In the genomic region with DNA sequence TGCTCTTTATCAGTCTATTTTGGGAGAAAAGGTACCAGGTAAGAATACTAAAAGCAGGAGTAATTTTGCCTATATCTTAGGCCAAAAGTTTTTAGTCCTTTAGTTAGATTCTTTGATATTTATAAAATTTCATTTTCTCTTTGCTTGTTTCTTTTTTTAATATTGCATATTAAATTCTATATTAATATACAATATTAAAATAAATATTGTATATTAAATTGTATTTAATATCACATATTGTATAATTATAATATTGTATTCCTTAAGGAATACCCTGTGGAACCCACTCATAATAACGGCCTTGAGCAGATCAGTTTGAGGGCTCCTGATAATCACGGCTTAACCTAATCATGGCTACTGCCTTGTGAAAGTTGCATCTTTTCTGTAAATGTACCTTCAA, we compare ENCODE assay signal across 1 cellular context.
TF ChIP-seq lines count a peak whose summit lies in the region.

No MANE protein-coding gene starts in this region.

TF ChIP-seq in A549, 52 proteins besides CTCF, POLR2A, EP300 and RAD21 (continued from another document):
- TF ChIP-seq, protein P1, sequence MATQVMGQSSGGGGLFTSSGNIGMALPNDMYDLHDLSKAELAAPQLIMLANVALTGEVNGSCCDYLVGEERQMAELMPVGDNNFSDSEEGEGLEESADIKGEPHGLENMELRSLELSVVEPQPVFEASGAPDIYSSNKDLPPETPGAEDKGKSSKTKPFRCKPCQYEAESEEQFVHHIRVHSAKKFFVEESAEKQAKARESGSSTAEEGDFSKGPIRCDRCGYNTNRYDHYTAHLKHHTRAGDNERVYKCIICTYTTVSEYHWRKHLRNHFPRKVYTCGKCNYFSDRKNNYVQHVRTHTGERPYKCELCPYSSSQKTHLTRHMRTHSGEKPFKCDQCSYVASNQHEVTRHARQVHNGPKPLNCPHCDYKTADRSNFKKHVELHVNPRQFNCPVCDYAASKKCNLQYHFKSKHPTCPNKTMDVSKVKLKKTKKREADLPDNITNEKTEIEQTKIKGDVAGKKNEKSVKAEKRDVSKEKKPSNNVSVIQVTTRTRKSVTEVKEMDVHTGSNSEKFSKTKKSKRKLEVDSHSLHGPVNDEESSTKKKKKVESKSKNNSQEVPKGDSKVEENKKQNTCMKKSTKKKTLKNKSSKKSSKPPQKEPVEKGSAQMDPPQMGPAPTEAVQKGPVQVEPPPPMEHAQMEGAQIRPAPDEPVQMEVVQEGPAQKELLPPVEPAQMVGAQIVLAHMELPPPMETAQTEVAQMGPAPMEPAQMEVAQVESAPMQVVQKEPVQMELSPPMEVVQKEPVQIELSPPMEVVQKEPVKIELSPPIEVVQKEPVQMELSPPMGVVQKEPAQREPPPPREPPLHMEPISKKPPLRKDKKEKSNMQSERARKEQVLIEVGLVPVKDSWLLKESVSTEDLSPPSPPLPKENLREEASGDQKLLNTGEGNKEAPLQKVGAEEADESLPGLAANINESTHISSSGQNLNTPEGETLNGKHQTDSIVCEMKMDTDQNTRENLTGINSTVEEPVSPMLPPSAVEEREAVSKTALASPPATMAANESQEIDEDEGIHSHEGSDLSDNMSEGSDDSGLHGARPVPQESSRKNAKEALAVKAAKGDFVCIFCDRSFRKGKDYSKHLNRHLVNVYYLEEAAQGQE (IDR thresholded peaks at IDR 0.05): no peak
- TF ChIP-seq CBX2 (IDR thresholded peaks at IDR 0.05; ENCODE audit: borderline replicate concordance, low read depth) (no peak), MYC (IDR thresholded peaks at IDR 0.05; ENCODE audit: borderline replicate concordance, low read length) (no peak), CEBPB (IDR thresholded peaks at IDR 0.05) (no peak), HOXA7 (CRISPR knock-in tag; IDR thresholded peaks at IDR 0.05) (no peak), SMC3 (IDR thresholded peaks at IDR 0.05) (no peak), NR3C1 (IDR thresholded peaks at IDR 0.05) (no peak), RFX5 (IDR thresholded peaks at IDR 0.05) (no peak)
- TF ChIP-seq, protein P2, sequence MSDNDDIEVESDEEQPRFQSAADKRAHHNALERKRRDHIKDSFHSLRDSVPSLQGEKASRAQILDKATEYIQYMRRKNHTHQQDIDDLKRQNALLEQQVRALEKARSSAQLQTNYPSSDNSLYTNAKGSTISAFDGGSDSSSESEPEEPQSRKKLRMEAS (IDR thresholded peaks at IDR 0.05): no peak
- TF ChIP-seq, protein P3, sequence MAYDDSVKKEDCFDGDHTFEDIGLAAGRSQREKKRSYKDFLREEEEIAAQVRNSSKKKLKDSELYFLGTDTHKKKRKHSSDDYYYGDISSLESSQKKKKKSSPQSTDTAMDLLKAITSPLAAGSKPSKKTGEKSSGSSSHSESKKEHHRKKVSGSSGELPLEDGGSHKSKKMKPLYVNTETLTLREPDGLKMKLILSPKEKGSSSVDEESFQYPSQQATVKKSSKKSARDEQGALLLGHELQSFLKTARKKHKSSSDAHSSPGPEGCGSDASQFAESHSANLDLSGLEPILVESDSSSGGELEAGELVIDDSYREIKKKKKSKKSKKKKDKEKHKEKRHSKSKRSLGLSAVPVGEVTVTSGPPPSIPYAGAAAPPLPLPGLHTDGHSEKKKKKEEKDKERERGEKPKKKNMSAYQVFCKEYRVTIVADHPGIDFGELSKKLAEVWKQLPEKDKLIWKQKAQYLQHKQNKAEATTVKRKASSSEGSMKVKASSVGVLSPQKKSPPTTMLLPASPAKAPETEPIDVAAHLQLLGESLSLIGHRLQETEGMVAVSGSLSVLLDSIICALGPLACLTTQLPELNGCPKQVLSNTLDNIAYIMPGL (CRISPR knock-in tag; IDR thresholded peaks at IDR 0.05; ENCODE audit: borderline replicate concordance): no peak
